ENCODE assay signal across 16 cellular contexts in genomic region chr2:164439885-164440284, GRCh38.
"Had no signal": no experiment of that assay in that cellular context is flagged by ENCODE, and none has a peak within 500 bp of the region (broad histone marks: within the 10 kb centered on the region; RNA-seq: fewer than 3 reads in every experiment).

No MANE protein-coding gene starts in this region.

- DNase-seq: activated CD4-positive, alpha-beta T cell treated with anti-CD3 and anti-CD28 coated beads for 4 hours; activated CD4-positive, alpha-beta T cell treated with anti-CD3 and anti-CD28 coated beads, Interleukin-2, amount 50 U/mL, for 4 hours; activated naive CD4-positive, alpha-beta T cell; activated T-cell treated with anti-CD3 and anti-CD28 coated beads for 4 hours; activated T-cell treated with anti-CD3 and anti-CD28 coated beads, Interleukin-2, amount 50 U/mL, for 72 hours; endodermal cell; esophagus squamous epithelium; foreskin melanocyte; heart right ventricle; lower lobe of right lung; mesenchymal stem cell; natural killer cell; right cardiac atrium; spleen; stimulated activated CD4-positive, alpha-beta T cell treated with anti-CD3 and anti-CD28 coated beads, Interleukin-2, amount 100 ng/mL, for 48 hours; stimulated activated naive CD4-positive, alpha-beta T cell treated with Interleukin-2 at 50 U/mL for 16 hours had no signal
